Comparison of ENCODE assay signal across 6 cellular contexts in genomic region chr11:65524010-65524746, GRCh38. TPM values are rescaled to one million over a fixed set of nuclear protein-coding genes. Genes with fewer than 3 reads are reported as not detected.
DNase-seq lines count a peak whose midpoint lies in the region; ATAC-seq and TF ChIP-seq lines count a peak whose summit lies in the region.

No MANE protein-coding gene starts in this region.

- H3K27me3 Mint-ChIP-seq in CD8-positive, alpha-beta T cell (ENCODE audit: low read depth), result no peaks in the 10 kb centered on the region
- peaks cover 11% of the 10 kb centered on the region for H3K27me3 Mint-ChIP-seq in WTC11 (ENCODE audit: low read depth)

- H3K27ac ChIP-seq in CD8-positive, alpha-beta T cell (ENCODE audit: low read depth, low read length), result peak overlapping the region; percentile 56
- H3K27ac ChIP-seq in layer of hippocampus (ENCODE audit: low read depth, low read length), result peak overlapping the region; percentile 80

- peak overlapping the region; percentile 91 for H3K27ac Mint-ChIP-seq in CD8-positive, alpha-beta T cell
- no peak overlapping the region for H3K27ac Mint-ChIP-seq in WTC11

- peak overlapping the region; percentile 60 for H3K4me3 ChIP-seq in CD8-positive, alpha-beta T cell (ENCODE audit: low read depth, low read length)

- intact Hi-C loops in CD8-positive, alpha-beta T cell (cut with DNase I, micrococcal nuclease), result loop anchor here (1.0 to 2.0 kb wide), 3 partner anchors 22 to 51 kb away; partner anchors contain the start of gene MALAT1 (in 1 of the 2)

- ATAC-seq in CD8-positive, alpha-beta T cell, result peak; percentile 13
- no peak; the same call in 1 of the 2 replicates for ATAC-seq in WTC11
- no peak for ATAC-seq in GM18907 (IDR thresholded peaks at IDR 0.05; ENCODE audit: unreplicated experiment)

- peak overlapping the region; percentile 80 for H3K4me3 Mint-ChIP-seq in CD8-positive, alpha-beta T cell
- H3K4me3 Mint-ChIP-seq in WTC11, result peak overlapping the region; percentile 73

- no peaks in the 10 kb centered on the region for H3K9me3 Mint-ChIP-seq in CD8-positive, alpha-beta T cell
- H3K9me3 Mint-ChIP-seq in WTC11, result no peaks in the 10 kb centered on the region

- peaks cover 19% of the 10 kb centered on the region for H3K36me3 Mint-ChIP-seq in CD8-positive, alpha-beta T cell
- peaks cover 7% of the 10 kb centered on the region for H3K36me3 Mint-ChIP-seq in WTC11

- POLR2A ChIA-PET in CD8-positive, alpha-beta T cell (lab: Charles Lee), result interaction anchor here (0.6 to 4.0 kb wide), 10 partner anchors 17 to 731 kb away, joined by 3 to 68 read pairs (median 5); partner anchors contain the start of genes LTBP3, MALAT1 and PCNX3
- POLR2A ChIA-PET in WTC11 (lab: Charles Lee), result interaction anchor here (1.1 to 2.1 kb wide), 5 partner anchors 16 to 170 kb away, joined by 4 to 11 read pairs (median 5); partner anchors contain the start of genes MALAT1 and TIGD3

- no peak for DNase-seq in CD8-positive, alpha-beta T cell
- no peak for DNase-seq in WTC11 (ENCODE audit: low spot score)
- no peak for DNase-seq in NCI-H2227 (lab: John Stamatoyannopoulos, UW; ENCODE audit: unreplicated experiment)
- no peak for DNase-seq in DMS 273 treated with DMSO at 0.1 percent for 48 hours (lab: John Stamatoyannopoulos, UW)

- CTCF ChIA-PET in CD8-positive, alpha-beta T cell (lab: Charles Lee), result interaction anchor here (0.6 to 4.2 kb wide), 6 partner anchors 12 to 187 kb away, joined by 3 to 27 read pairs (median 6); partner anchors contain the start of gene FAM89B
- CTCF ChIA-PET in WTC11 (lab: Charles Lee), result interaction anchor here (0.6 to 3.3 kb wide), 11 partner anchors 14 to 194 kb away, joined by 3 to 27 read pairs (median 6); partner anchors contain the start of genes FAM89B and ZNRD2

- peaks cover 52% of the 10 kb centered on the region for H3K4me1 ChIP-seq in CD8-positive, alpha-beta T cell (ENCODE audit: insufficient read depth, low read length)

- no peaks in the 10 kb centered on the region for H3K27me3 ChIP-seq in CD8-positive, alpha-beta T cell (ENCODE audit: insufficient read depth, low read length)
- no peaks in the 10 kb centered on the region for H3K27me3 ChIP-seq in layer of hippocampus (ENCODE audit: control insufficient read depth, insufficient read depth, low read length)

- peaks cover 10% of the 10 kb centered on the region for H3K36me3 ChIP-seq in CD8-positive, alpha-beta T cell (ENCODE audit: insufficient read depth, low read length)

- H3K4me1 Mint-ChIP-seq in CD8-positive, alpha-beta T cell (ENCODE audit: low read depth), result peaks cover 48% of the 10 kb centered on the region
- H3K4me1 Mint-ChIP-seq in WTC11, result peaks cover 19% of the 10 kb centered on the region

- no peak for TF ChIP-seq CTCF in CD8-positive, alpha-beta T cell (IDR thresholded peaks at IDR 0.05)
- TF ChIP-seq CTCF in WTC11 (IDR thresholded peaks at IDR 0.05), result no peak

- no peaks in the 10 kb centered on the region for H3K9me3 ChIP-seq in CD8-positive, alpha-beta T cell (ENCODE audit: low read length)

TF ChIP-seq in WTC11, 78 proteins besides CTCF, POLR2A, EP300 and RAD21:
- TF ChIP-seq FOXJ3 (CRISPR knock-in tag; IDR thresholded peaks at IDR 0.05; ENCODE audit: borderline replicate concordance) (no peak), KAT7 (CRISPR knock-in tag; IDR thresholded peaks at IDR 0.05; ENCODE audit: borderline replicate concordance) (no peak), ATF2 (CRISPR knock-in tag; IDR thresholded peaks at IDR 0.05; ENCODE audit: borderline replicate concordance, low read depth) (no peak), NR3C1 (CRISPR knock-in tag; conservative IDR thresholded peaks at IDR 0.05; ENCODE audit: low read depth) (no peak), PRDM15 (CRISPR knock-in tag; IDR thresholded peaks at IDR 0.05) (no peak), ZNF423 (CRISPR knock-in tag; IDR thresholded peaks at IDR 0.05) (no peak), FOXP4 (CRISPR knock-in tag; IDR thresholded peaks at IDR 0.05) (no peak), JUN (CRISPR knock-in tag; IDR thresholded peaks at IDR 0.05) (no peak), NFYB (CRISPR knock-in tag; conservative IDR thresholded peaks at IDR 0.05; ENCODE audit: low read depth) (no peak), ZNF263 (CRISPR knock-in tag; IDR thresholded peaks at IDR 0.05; ENCODE audit: low read depth) (no peak), ATF3 (CRISPR knock-in tag; conservative IDR thresholded peaks at IDR 0.05) (no peak)

RNA-seq across cellular contexts. Expression of gene SCYL1, which starts 0.7 kb away (rescaled TPM):
- 10 to 100 TPM; 55.8 to 60.4 TPM for total RNA-seq in CD8-positive, alpha-beta T cell
- total RNA-seq in WTC11 (2021), result 69.6 to 76.8 TPM (median 73.0 TPM) in 3 replicates

RNA-seq across cellular contexts. Expression of gene MALAT1, which starts 25.3 kb away (rescaled TPM):
- over 10,000 TPM; 25,886 to 26,729 TPM for total RNA-seq in CD8-positive, alpha-beta T cell
- 1,830 to 2,350 TPM (median 2,261 TPM) in 3 replicates for total RNA-seq in WTC11 (2021)

RNA-seq across cellular contexts. Expression of gene LTBP3, which starts 34.0 kb away (rescaled TPM):
- total RNA-seq in CD8-positive, alpha-beta T cell, result 100 to 1,000 TPM; 231 to 246 TPM
- 15.9 to 23.6 TPM (median 20.7 TPM) in 3 replicates for total RNA-seq in WTC11 (2021)

RNA-seq across cellular contexts. Expression of gene ZNRD2, which starts 46.1 kb away (rescaled TPM):
- total RNA-seq in CD8-positive, alpha-beta T cell, result 10 to 100 TPM; 35.6 to 41.4 TPM
- total RNA-seq in WTC11 (2021), result 54.8 to 70.9 TPM (median 55.7 TPM) in 3 replicates

RNA-seq across cellular contexts. Expression of gene FAM89B, which starts 48.2 kb away (rescaled TPM):
- 10 to 100 TPM; 20.6 to 20.8 TPM for total RNA-seq in CD8-positive, alpha-beta T cell
- total RNA-seq in WTC11 (2021), result 13.3 to 17.5 TPM (median 16.7 TPM) in 3 replicates

Comparison
In these comparisons a context has a peak if more than half of its experiments do, and no peak if none do; other contexts are left out.
1. RNA of gene MALAT1, which starts 25.3 kb away (total RNA-seq): 25,886 to 26,729 TPM in CD8-positive, alpha-beta T cell; 1,830 to 2,350 TPM in WTC11; every median in the first group is over 10 times any median in the second.